In genomic region chr10:85858776-85859515, GRCh38 we compare ENCODE assay signal across 17 cellular contexts.
DNase-seq lines count a peak whose midpoint lies in the region; ATAC-seq and TF ChIP-seq lines count a peak whose summit lies in the region.
"Had no signal": no experiment of that assay in that cellular context is flagged by ENCODE, and none has a peak within 500 bp of the region (broad histone marks: within the 10 kb centered on the region; RNA-seq: fewer than 3 reads in every experiment).

No MANE protein-coding gene starts in this region.

- H3K9ac ChIP-seq in smooth muscle cell (ENCODE audit: low read depth) (no peak overlapping the region), neural progenitor cell (no peak overlapping the region)
- H3K9ac ChIP-seq: BLaER1 had no signal

- H3K4me1 ChIP-seq in smooth muscle cell (ENCODE audit: low read depth) (peaks cover 11% of the 10 kb centered on the region), neural progenitor cell (no peaks in the 10 kb centered on the region)
- H3K4me1 ChIP-seq: BLaER1, HAP-1 had no signal

- no peaks in the 10 kb centered on the region for H4K20me1 ChIP-seq in smooth muscle cell (ENCODE audit: low read depth)
- H4K20me1 ChIP-seq in neural progenitor cell (ENCODE audit: low read depth) = no peaks in the 10 kb centered on the region
- H4K20me1 ChIP-seq: BLaER1 had no signal

- H2AFZ ChIP-seq in smooth muscle cell (ENCODE audit: low read depth) = no peak overlapping the region
- H2AFZ ChIP-seq in neural progenitor cell (replicated peaks) = no peak overlapping the region

- H3K4me2 ChIP-seq in smooth muscle cell (no peak overlapping the region), neural progenitor cell (no peak overlapping the region)
- H3K4me2 ChIP-seq: BLaER1 had no signal

- H3K9me3 ChIP-seq in smooth muscle cell (replicated peaks; ENCODE audit: low read depth) (no peaks in the 10 kb centered on the region), neural progenitor cell (ENCODE audit: low read depth) (no peaks in the 10 kb centered on the region)
- H3K9me3 ChIP-seq: BLaER1, HAP-1 had no signal

- H3K36me3 ChIP-seq in smooth muscle cell (ENCODE audit: low read depth) = no peaks in the 10 kb centered on the region
- no peaks in the 10 kb centered on the region for H3K36me3 ChIP-seq in neural progenitor cell
- H3K36me3 ChIP-seq: BLaER1, HAP-1 had no signal

- H3K79me2 ChIP-seq in smooth muscle cell (ENCODE audit: low read depth) = no peaks in the 10 kb centered on the region
- H3K79me2 ChIP-seq in neural progenitor cell (ENCODE audit: low read depth) = no peaks in the 10 kb centered on the region

- no peaks in the 10 kb centered on the region for H3K27me3 ChIP-seq in smooth muscle cell (ENCODE audit: low read depth)
- H3K27me3 ChIP-seq in neural progenitor cell = no peaks in the 10 kb centered on the region
- H3K27me3 ChIP-seq: BLaER1 had no signal

- ATAC-seq in left ventricle myocardium superior (no peak), HG03439 (IDR thresholded peaks at IDR 0.05; ENCODE audit: unreplicated experiment) (no peak)

- DNase-seq in EH (ENCODE audit: low read depth) = peak; percentile 7
- DNase-seq in HT1080 (ENCODE audit: low read depth) = peak; percentile 81
- peak; percentile 4 for DNase-seq in epithelial cell of esophagus (ENCODE audit: low read depth)
- DNase-seq in smooth muscle cell (lab: John Stamatoyannopoulos, UW; ENCODE audit: unreplicated experiment) = no peak
- no peak for DNase-seq in left ventricle myocardium superior
- DNase-seq in neural progenitor cell (ENCODE audit: low spot score) = no peak
- no peak for DNase-seq in progenitor cell of endocrine pancreas (ENCODE audit: low spot score, unreplicated experiment)
- DNase-seq: CD4-positive, alpha-beta T cell; CD8-positive, alpha-beta memory T cell; DMS 273 treated with DMSO at 0.1 percent for 48 hours; DMS79; GOT3 had no signal

- WGBS in smooth muscle cell (ENCODE audit: low lambda C conversion rate) = 91% methylated on average over 3 of the region's 3 CpGs

- H3K4me3 ChIP-seq in epithelial cell of esophagus (ENCODE audit: low read length) (no peak overlapping the region), smooth muscle cell (no peak overlapping the region), neural progenitor cell (no peak overlapping the region)
- H3K4me3 ChIP-seq: BLaER1, HAP-1 had no signal

- H3K27me3 Mint-ChIP-seq in neural progenitor cell (ENCODE audit: insufficient read depth, low read depth) (peaks cover 4% of the 10 kb centered on the region), progenitor cell of endocrine pancreas (no peaks in the 10 kb centered on the region)

- H3K36me3 Mint-ChIP-seq in neural progenitor cell = no peaks in the 10 kb centered on the region
- no peaks in the 10 kb centered on the region for H3K36me3 Mint-ChIP-seq in progenitor cell of endocrine pancreas (ENCODE audit: insufficient read depth)
- H3K36me3 Mint-ChIP-seq: CD8-positive, alpha-beta memory T cell had no signal

- TF ChIP-seq CTCF in epithelial cell of esophagus (IDR thresholded peaks at IDR 0.05; ENCODE audit: insufficient read depth, low read depth, low read length, missing control alignments) = no peak
- no peak for TF ChIP-seq CTCF in smooth muscle cell (IDR thresholded peaks at IDR 0.05; ENCODE audit: borderline replicate concordance, insufficient read depth, poor library complexity, severe bottlenecking)
- no peak for TF ChIP-seq CTCF in neural progenitor cell (IDR thresholded peaks at IDR 0.05)
- TF ChIP-seq CTCF in progenitor cell of endocrine pancreas (IDR thresholded peaks at IDR 0.05; ENCODE audit: unreplicated experiment) = no peak

- H3K27ac ChIP-seq in smooth muscle cell (ENCODE audit: low read depth) (peak overlapping the region; percentile 56), neural progenitor cell (no peak overlapping the region)
- H3K27ac ChIP-seq: BLaER1, C4-2B had no signal

- H3F3A ChIP-seq in smooth muscle cell (ENCODE audit: low read depth) (no peaks in the 10 kb centered on the region), neural progenitor cell (ENCODE audit: low read depth) (no peaks in the 10 kb centered on the region)

- no peaks in the 10 kb centered on the region for H3K9me3 Mint-ChIP-seq in neural progenitor cell
- no peaks in the 10 kb centered on the region for H3K9me3 Mint-ChIP-seq in progenitor cell of endocrine pancreas (ENCODE audit: low read depth)
- H3K9me3 Mint-ChIP-seq: CD4-positive, alpha-beta T cell had no signal

- H3K4me3 Mint-ChIP-seq in neural progenitor cell (no peak overlapping the region), progenitor cell of endocrine pancreas (ENCODE audit: low read depth) (no peak overlapping the region)
- H3K4me3 Mint-ChIP-seq: B cell; CD4-positive, alpha-beta T cell; CD8-positive, alpha-beta memory T cell had no signal

- H3K4me1 Mint-ChIP-seq in neural progenitor cell (peaks cover 18% of the 10 kb centered on the region), progenitor cell of endocrine pancreas (ENCODE audit: low read depth) (peaks cover 6% of the 10 kb centered on the region)
- H3K4me1 Mint-ChIP-seq: B cell; CD8-positive, alpha-beta memory T cell had no signal

- intact Hi-C loops in left ventricle myocardium superior (cut with micrococcal nuclease) = no loop called here

- H3K27ac Mint-ChIP-seq in neural progenitor cell (no peak overlapping the region), progenitor cell of endocrine pancreas (no peak overlapping the region)
- H3K27ac Mint-ChIP-seq: B cell; CD4-positive, alpha-beta T cell; CD8-positive, alpha-beta memory T cell had no signal

Comparison
In these comparisons a context has a peak if more than half of its experiments do, and no peak if none do; other contexts are left out.
1. DNase-seq: peak in EH (single experiment), HT1080 (single experiment) and epithelial cell of esophagus (single experiment); none in smooth muscle cell (single experiment), left ventricle myocardium superior (single experiment), neural progenitor cell (single experiment) and progenitor cell of endocrine pancreas (single experiment).